29 cellular contexts compared by ENCODE assay signal in genomic region chr15:26686547-26687187, GRCh38.
"Had no signal": no experiment of that assay in that cellular context is flagged by ENCODE, and none has a peak within 500 bp of the region (broad histone marks: within the 10 kb centered on the region; RNA-seq: fewer than 3 reads in every experiment).

No MANE protein-coding gene starts in this region.

- H3K36me3 ChIP-seq: brain microvascular endothelial cell, SJCRH30 had no signal

- H3K4me2 ChIP-seq: PC-9 had no signal

- H3K27me3 Mint-ChIP-seq: activated CD4-positive, alpha-beta T cell treated with anti-CD3 and anti-CD28 coated beads, Interleukin-2, amount 10 ng/mL, durations not matched to agents 24 days and 14 days; activated CD8-positive, alpha-beta T cell treated with anti-CD3 and anti-CD28 coated beads for 36 hours; activated naive CD8-positive, alpha-beta T cell treated with anti-CD3 and anti-CD28 coated beads for 36 hours; activated T-helper 17 cell treated with anti-CD3 and anti-CD28 coated beads, Interleukin-2, amount 50 U/mL, for 72 hours had no signal

- DNase-seq: activated CD4-positive, alpha-beta T cell treated with anti-CD3 and anti-CD28 coated beads, Interleukin-2, amount 10 ng/mL, durations not matched to agents 24 days and 14 days; activated CD4-positive, alpha-beta T cell treated with anti-CD3 and anti-CD28 coated beads, Interleukin-2, amount 50 U/mL, for 4 hours; activated CD8-positive, alpha-beta T cell treated with anti-CD3 and anti-CD28 coated beads for 36 hours; activated effector memory CD4-positive, alpha-beta T cell treated with anti-CD3 and anti-CD28 coated beads, Interleukin-2, amount 50 U/mL, for 16 hours; activated naive CD4-positive, alpha-beta T cell; activated naive CD4-positive, alpha-beta T cell treated with anti-CD3 and anti-CD28 coated beads, Interleukin-2, amount 50 U/mL, for 16 hours; activated naive CD8-positive, alpha-beta T cell treated with anti-CD3 and anti-CD28 coated beads for 36 hours; activated T-cell treated with anti-CD3 and anti-CD28 coated beads, Interleukin-2, amount 50 U/mL, for 1 hour; activated T-cell treated with anti-CD3 and anti-CD28 coated beads, Interleukin-2, amount 50 U/mL, for 72 hours; amniotic stem cell; aorta; brain microvascular endothelial cell; central memory CD4-positive, alpha-beta T cell; NCI-H1092 treated with DMSO at 0.1 percent for 48 hours; NCI-H146; NCI-H187; NCI-H2029 treated with DMSO at 0.1 percent for 48 hours; NCI-H2171 treated with DMSO at 0.1 percent for 48 hours; NCI-H226; NCI-H446 treated with DMSO at 0.1 percent for 48 hours; NCI-H524; NCI-H82; PC-9; SHP77; SJCRH30; T1000; WERI-Rb-1 had no signal

- H3K27me3 ChIP-seq: brain microvascular endothelial cell, SJCRH30 had no signal

- H3K4me3 ChIP-seq: PC-9, SJCRH30, SK-N-MC had no signal

- H3K9me3 ChIP-seq: SJCRH30 had no signal

- H3K27ac Mint-ChIP-seq: activated CD4-positive, alpha-beta T cell treated with anti-CD3 and anti-CD28 coated beads, Interleukin-2, amount 10 ng/mL, durations not matched to agents 24 days and 14 days; activated CD8-positive, alpha-beta T cell treated with anti-CD3 and anti-CD28 coated beads for 36 hours; activated naive CD8-positive, alpha-beta T cell treated with anti-CD3 and anti-CD28 coated beads for 36 hours; activated T-cell treated with anti-CD3 and anti-CD28 coated beads, Interleukin-2, amount 50 U/mL, for 72 hours; activated T-helper 17 cell treated with anti-CD3 and anti-CD28 coated beads, Interleukin-2, amount 50 U/mL, for 72 hours had no signal

- H3K4me1 Mint-ChIP-seq: activated CD4-positive, alpha-beta T cell treated with anti-CD3 and anti-CD28 coated beads, Interleukin-2, amount 10 ng/mL, durations not matched to agents 24 days and 14 days; activated naive CD8-positive, alpha-beta T cell treated with anti-CD3 and anti-CD28 coated beads for 36 hours; activated T-helper 17 cell treated with anti-CD3 and anti-CD28 coated beads, Interleukin-2, amount 50 U/mL, for 72 hours had no signal

- H3K4me1 ChIP-seq: SJCRH30 had no signal

- H3K36me3 Mint-ChIP-seq: activated naive CD8-positive, alpha-beta T cell treated with anti-CD3 and anti-CD28 coated beads for 36 hours had no signal

- H2AFZ ChIP-seq: PC-9 had no signal

- H3K9me3 Mint-ChIP-seq: activated naive CD8-positive, alpha-beta T cell treated with anti-CD3 and anti-CD28 coated beads for 36 hours had no signal

- H3K27ac ChIP-seq: brain microvascular endothelial cell, PC-9, SJCRH30, SK-N-MC, WERI-Rb-1 had no signal

- ATAC-seq: activated CD8-positive, alpha-beta T cell treated with anti-CD3 and anti-CD28 coated beads for 36 hours; activated T-cell treated with anti-CD3 and anti-CD28 coated beads, Interleukin-2, amount 50 U/mL, for 72 hours; activated T-helper 17 cell treated with anti-CD3 and anti-CD28 coated beads, Interleukin-2, amount 50 U/mL, for 72 hours had no signal

- H3K4me3 Mint-ChIP-seq: activated CD4-positive, alpha-beta T cell treated with anti-CD3 and anti-CD28 coated beads, Interleukin-2, amount 10 ng/mL, durations not matched to agents 24 days and 14 days; activated CD8-positive, alpha-beta T cell treated with anti-CD3 and anti-CD28 coated beads for 36 hours; activated naive CD8-positive, alpha-beta T cell treated with anti-CD3 and anti-CD28 coated beads for 36 hours; activated T-cell treated with anti-CD3 and anti-CD28 coated beads, Interleukin-2, amount 50 U/mL, for 72 hours; activated T-helper 17 cell treated with anti-CD3 and anti-CD28 coated beads, Interleukin-2, amount 50 U/mL, for 72 hours had no signal
